In the genomic region with DNA sequence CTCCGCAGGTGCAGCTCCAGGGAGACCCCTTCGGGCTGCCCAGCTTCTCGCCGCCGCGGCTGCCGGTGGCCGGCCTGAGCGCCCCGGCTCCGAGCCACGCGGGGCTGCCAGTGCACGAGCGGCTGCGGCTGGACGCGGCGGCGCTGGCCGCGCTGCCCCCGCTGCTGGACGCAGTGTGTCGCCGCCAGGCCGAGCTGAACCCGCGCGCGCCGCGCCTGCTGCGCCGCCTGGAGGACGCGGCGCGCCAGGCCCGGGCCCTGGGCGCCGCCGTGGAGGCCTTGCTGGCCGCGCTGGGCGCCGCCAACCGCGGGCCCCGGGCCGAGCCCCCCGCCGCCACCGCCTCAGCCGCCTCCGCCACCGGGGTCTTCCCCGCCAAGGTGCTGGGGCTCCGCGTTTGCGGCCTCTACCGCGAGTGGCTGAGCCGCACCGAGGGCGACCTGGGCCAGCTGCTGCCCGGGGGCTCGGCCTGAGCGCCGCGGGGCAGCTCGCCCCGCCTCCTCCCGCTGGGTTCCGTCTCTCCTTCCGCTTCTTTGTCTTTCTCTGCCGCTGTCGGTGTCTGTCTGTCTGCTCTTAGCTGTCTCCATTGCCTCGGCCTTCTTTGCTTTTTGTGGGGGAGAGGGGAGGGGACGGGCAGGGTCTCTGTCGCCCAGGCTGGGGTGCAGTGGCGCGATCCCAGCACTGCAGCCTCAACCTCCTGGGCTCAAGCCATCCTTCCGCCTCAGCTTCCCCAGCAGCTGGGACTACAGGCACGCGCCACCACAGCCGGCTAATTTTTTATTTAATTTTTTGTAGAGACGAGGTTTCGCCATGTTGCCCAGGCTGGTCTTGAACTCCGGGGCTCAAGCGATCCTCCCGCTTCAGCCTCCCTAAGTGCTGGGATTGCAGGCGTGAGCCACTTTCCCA, we compare ENCODE assay signal across 1 cellular context.
TF ChIP-seq lines count a peak whose summit lies in the region.

No MANE protein-coding gene starts in this region.

TF ChIP-seq in HCT116, 20 proteins besides CTCF, POLR2A, EP300 and RAD21 (continued from another document):
- peak; percentile 75 for TF ChIP-seq POLR2AphosphoS5 (IDR thresholded peaks at IDR 0.05; ENCODE audit: low read depth, low read length)
- no peak for TF ChIP-seq ELF1 (IDR thresholded peaks at IDR 0.05; ENCODE audit: borderline replicate concordance, low read depth)
- TF ChIP-seq SIN3A (IDR thresholded peaks at IDR 0.05; ENCODE audit: low read depth): no peak
- TF ChIP-seq YY1 (IDR thresholded peaks at IDR 0.05; ENCODE audit: extremely low read depth, insufficient replicate concordance, low read depth, low read length): no peak
- TF ChIP-seq CBX3 (IDR thresholded peaks at IDR 0.05; ENCODE audit: low read depth): no peak
